Comparison of ENCODE assay signal across 17 cellular contexts in the genomic region with DNA sequence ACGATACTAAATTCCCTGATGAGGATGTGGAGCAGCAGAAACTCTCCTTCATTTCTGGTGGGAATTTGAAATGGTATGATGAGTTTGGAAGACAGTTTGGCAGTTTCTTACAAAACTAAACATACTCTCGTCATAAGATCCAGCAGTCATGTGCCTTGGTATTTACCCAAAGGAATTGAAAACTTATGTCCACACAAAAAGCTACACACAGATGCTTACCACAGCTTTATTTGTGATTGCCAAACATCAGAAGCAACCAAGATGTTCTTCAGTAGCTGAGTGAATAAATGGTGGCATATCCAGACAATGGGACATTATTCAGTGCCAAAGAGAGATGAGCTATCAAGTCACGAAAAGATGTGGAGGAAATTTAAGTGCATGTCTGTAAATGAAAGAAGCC. TPM values are rescaled to one million over a fixed set of nuclear protein-coding genes. Genes with fewer than 3 reads are reported as not detected.
A peak's percentile ranks its signal among the peaks of the same experiment; 100 is the strongest.
DNase-seq lines count a peak whose midpoint lies in the region; ATAC-seq and TF ChIP-seq lines count a peak whose summit lies in the region.
"Had no signal": no experiment of that assay in that cellular context is flagged by ENCODE, and none has a peak within 500 bp of the region (broad histone marks: within the 10 kb centered on the region; RNA-seq: fewer than 3 reads in every experiment).

No MANE protein-coding gene starts in this region.

- H3K4me3 ChIP-seq in HEK293 (ENCODE audit: low read depth, low read length): no peak overlapping the region

- no peak for TF ChIP-seq CTCF in HEK293 (tag by site-specific recombination; IDR thresholded peaks at IDR 0.05)
- TF ChIP-seq CTCF in progenitor cell of endocrine pancreas (IDR thresholded peaks at IDR 0.05; ENCODE audit: unreplicated experiment): no peak

- no peak overlapping the region for H3K4me3 Mint-ChIP-seq in progenitor cell of endocrine pancreas (ENCODE audit: low read depth)
- H3K4me3 Mint-ChIP-seq: CD4-positive, alpha-beta T cell; H9; IgD-negative memory B cell had no signal

- H3K27me3 Mint-ChIP-seq in progenitor cell of endocrine pancreas: no peaks in the 10 kb centered on the region
- H3K27me3 Mint-ChIP-seq: CD4-positive, alpha-beta T cell; IgD-negative memory B cell had no signal

- H3K36me3 ChIP-seq in HEK293 (ENCODE audit: control insufficient read depth in 2 of 2, insufficient read depth in 1 of 2, low read length in 2 of 2): no peaks in the 10 kb centered on the region
- H3K36me3 ChIP-seq: BE2C had no signal

- ATAC-seq in GM19035 (IDR thresholded peaks at IDR 0.05; ENCODE audit: unreplicated experiment) (no peak), HG02759 (IDR thresholded peaks at IDR 0.05; ENCODE audit: unreplicated experiment) (no peak)

- peaks cover 25% of the 10 kb centered on the region for H3K4me1 ChIP-seq in HEK293 (ENCODE audit: control insufficient read depth, insufficient read depth, low read length)

- H3K9me3 Mint-ChIP-seq in progenitor cell of endocrine pancreas (ENCODE audit: low read depth): peaks cover 15% of the 10 kb centered on the region

- H3K36me3 Mint-ChIP-seq in progenitor cell of endocrine pancreas (ENCODE audit: insufficient read depth): peaks cover 7% of the 10 kb centered on the region

- in situ Hi-C loops in SK-MEL-5 (cut with HindIII; ENCODE audit: low pct_unique_long_range_greater_than_20kb, low sequenced_read_pairs): no loop called here

- CTCF ChIA-PET in HEK293 (lab: Yijun Ruan, JAX): interaction anchor here (1.6 kb wide), 1 partner anchor 142 kb away, joined by 4 read pairs; no protein-coding TSS in a partner anchor

- no peaks in the 10 kb centered on the region for H3K9me3 ChIP-seq in HEK293 (ENCODE audit: control insufficient read depth, insufficient read depth, low read depth, low read length)
- H3K9me3 ChIP-seq: BE2C, Caco-2 had no signal

- peak; percentile 44 for DNase-seq in SK-MEL-5 (ENCODE audit: low read depth, low spot score)
- peak; percentile 83 for DNase-seq in fibroblast of gingiva (ENCODE audit: low read depth)
- no peak for DNase-seq in progenitor cell of endocrine pancreas (ENCODE audit: low spot score, unreplicated experiment)
- DNase-seq in dedifferentiated amniotic fluid mesenchymal stem cell (ENCODE audit: extremely low spot score): no peak
- no peak for DNase-seq in NCI-H526 (lab: John Stamatoyannopoulos, UW)
- DNase-seq: BE2C; Caco-2; CD4-positive, alpha-beta T cell; GDM1; GOT3; H9; KBM-7 had no signal

- peak overlapping the region; percentile 86 for H3K27ac Mint-ChIP-seq in progenitor cell of endocrine pancreas
- H3K27ac Mint-ChIP-seq: CD4-positive, alpha-beta T cell; H9; IgD-negative memory B cell had no signal

- POLR2A ChIA-PET in HEK293 (lab: Yijun Ruan, JAX): interaction anchor here (0.6 kb wide), 1 partner anchor 49 kb away, joined by 3 read pairs; no protein-coding TSS in a partner anchor

- H3K27ac ChIP-seq in HEK293 (ENCODE audit: extremely low read depth, low read depth, low read length): no peak overlapping the region
- H3K27ac ChIP-seq: C4-2B had no signal

- H3K4me1 Mint-ChIP-seq in progenitor cell of endocrine pancreas (ENCODE audit: low read depth): peaks cover 32% of the 10 kb centered on the region
- H3K4me1 Mint-ChIP-seq: H9 had no signal

TF ChIP-seq in HEK293, 187 proteins besides CTCF, POLR2A, EP300 and RAD21:
- no peak for TF ChIP-seq ZNF830 (tag by site-specific recombination; IDR thresholded peaks at IDR 0.05; ENCODE audit: low read depth)
- TF ChIP-seq, protein P1, sequence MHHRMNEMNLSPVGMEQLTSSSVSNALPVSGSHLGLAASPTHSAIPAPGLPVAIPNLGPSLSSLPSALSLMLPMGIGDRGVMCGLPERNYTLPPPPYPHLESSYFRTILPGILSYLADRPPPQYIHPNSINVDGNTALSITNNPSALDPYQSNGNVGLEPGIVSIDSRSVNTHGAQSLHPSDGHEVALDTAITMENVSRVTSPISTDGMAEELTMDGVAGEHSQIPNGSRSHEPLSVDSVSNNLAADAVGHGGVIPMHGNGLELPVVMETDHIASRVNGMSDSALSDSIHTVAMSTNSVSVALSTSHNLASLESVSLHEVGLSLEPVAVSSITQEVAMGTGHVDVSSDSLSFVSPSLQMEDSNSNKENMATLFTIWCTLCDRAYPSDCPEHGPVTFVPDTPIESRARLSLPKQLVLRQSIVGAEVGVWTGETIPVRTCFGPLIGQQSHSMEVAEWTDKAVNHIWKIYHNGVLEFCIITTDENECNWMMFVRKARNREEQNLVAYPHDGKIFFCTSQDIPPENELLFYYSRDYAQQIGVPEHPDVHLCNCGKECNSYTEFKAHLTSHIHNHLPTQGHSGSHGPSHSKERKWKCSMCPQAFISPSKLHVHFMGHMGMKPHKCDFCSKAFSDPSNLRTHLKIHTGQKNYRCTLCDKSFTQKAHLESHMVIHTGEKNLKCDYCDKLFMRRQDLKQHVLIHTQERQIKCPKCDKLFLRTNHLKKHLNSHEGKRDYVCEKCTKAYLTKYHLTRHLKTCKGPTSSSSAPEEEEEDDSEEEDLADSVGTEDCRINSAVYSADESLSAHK (tag by site-specific recombination; IDR thresholded peaks at IDR 0.05): peak; percentile 35; the same call in 1 of the 2 replicates

RNA-seq across cellular contexts. Expression of a gene that starts 10.7 kb away (rescaled TPM):
- total RNA-seq in SK-MEL-5 (2014; rRNA removed; shearing (Covaris generic)): 55.9 and 57.6 TPM in 2 replicates
- 15.4 and 19.8 TPM in 2 replicates for polyA plus RNA-seq in SK-MEL-5 (2015; cell fraction: cytosol; rRNA removed)
- polyA plus RNA-seq in SK-MEL-5 (2015; cell fraction: nucleus; rRNA removed): 4.2 and 8.8 TPM in 2 replicates
- 5.3 and 5.4 TPM in 2 replicates for total RNA-seq in progenitor cell of endocrine pancreas

RNA-seq across cellular contexts. Expression of a gene that starts 38.4 kb away (rescaled TPM):
- total RNA-seq in SK-MEL-5 (2014; rRNA removed; shearing (Covaris generic)): 93.1 and 102 TPM in 2 replicates
- 67.4 and 69.2 TPM in 2 replicates for polyA plus RNA-seq in SK-MEL-5 (2015; cell fraction: cytosol; rRNA removed)
- polyA plus RNA-seq in SK-MEL-5 (2015; cell fraction: nucleus; rRNA removed): 144 and 165 TPM in 2 replicates
- total RNA-seq in progenitor cell of endocrine pancreas: 115 TPM in 2 replicates

RNA-seq across cellular contexts. Expression of a gene that starts 57.6 kb away (rescaled TPM):
- 39.7 and 40.6 TPM in 2 replicates for total RNA-seq in SK-MEL-5 (2014; rRNA removed; shearing (Covaris generic))
- polyA plus RNA-seq in SK-MEL-5 (2015; cell fraction: cytosol; rRNA removed): 36.1 and 47.0 TPM in 2 replicates
- 25.2 and 30.4 TPM in 2 replicates for polyA plus RNA-seq in SK-MEL-5 (2015; cell fraction: nucleus; rRNA removed)
- total RNA-seq in progenitor cell of endocrine pancreas: 36.7 and 40.8 TPM in 2 replicates

Comparison
In these comparisons a context has a peak if more than half of its experiments do, and no peak if none do; other contexts are left out.
1. DNase-seq: peak in SK-MEL-5 (single experiment) and fibroblast of gingiva (single experiment); none in progenitor cell of endocrine pancreas (single experiment), dedifferentiated amniotic fluid mesenchymal stem cell (single experiment) and NCI-H526 (0 of 2).